ENCODE assay signal across 15 cellular contexts in genomic region chr6:107973594-107973993, GRCh38. TPM values are rescaled to one million over a fixed set of nuclear protein-coding genes. Genes with fewer than 3 reads are reported as not detected.
DNase-seq lines count a peak whose midpoint lies in the region; ATAC-seq, FAIRE-seq and TF ChIP-seq lines count a peak whose summit lies in the region.
"Had no signal": no experiment of that assay in that cellular context is flagged by ENCODE, and none has a peak within 500 bp of the region (broad histone marks: within the 10 kb centered on the region; RNA-seq: fewer than 3 reads in every experiment).

No MANE protein-coding gene starts in this region.

- no peaks in the 10 kb centered on the region for H3K9me3 ChIP-seq in small intestine (ENCODE audit: control insufficient read depth, low read depth)
- H3K9me3 ChIP-seq: BE2C had no signal

- H3K4me1 ChIP-seq in small intestine (ENCODE audit: control insufficient read depth in 2 of 2, insufficient read depth in 1 of 2, low read depth in 1 of 2, low read length in 1 of 2), result no peaks in the 10 kb centered on the region

- H3K27me3 ChIP-seq in small intestine (ENCODE audit: control insufficient read depth in 2 of 2, insufficient read depth in 2 of 2, low read length in 2 of 2), result peaks cover 0 to 2% of the 10 kb centered on the region in 2 donors
- H3K27me3 ChIP-seq: BE2C had no signal

- WGBS in small intestine, 3 donors, result 36 to 56% (median 55%) methylated on average over 4 of the region's 4 CpGs

- DNase-seq in DMS53 (lab: John Stamatoyannopoulos, UW), result peak; percentile 25
- no peak for DNase-seq in DMS53 treated with DMSO at 0.1 percent for 48 hours (lab: John Stamatoyannopoulos, UW; ENCODE audit: unreplicated experiment)
- DNase-seq in WTC11 (ENCODE audit: low spot score), result no peak
- no peak for DNase-seq in left colon
- peak; percentile 36 for DNase-seq in small intestine
- no peak for DNase-seq in activated T-helper 1 cell treated with anti-CD3 and anti-CD28 coated beads, Interleukin-12 subunit alpha, Interleukin-12 subunit beta, Interleukin-2, Interleukin-4 antibody, amounts not matched to agents 30 ng/mL and 10 ng/mL and 1 ng/mL, durations not matched to agents 14 hours and 24 hours and 36 hours (ENCODE audit: low spot score)
- no peak for DNase-seq in cerebellum (ENCODE audit: low spot score)
- DNase-seq in mucosa of gallbladder (ENCODE audit: low spot score), result no peak
- DNase-seq: BE2C, DMS 273 treated with DMSO at 0.1 percent for 48 hours, NCI-H187, NCI-H526 treated with DMSO at 0.1 percent for 48 hours, SHP77 treated with DMSO at 0.1 percent for 48 hours had no signal

- intact Hi-C loops in left colon (cut with DNase I, micrococcal nuclease), result no loop called here
- intact Hi-C loops in activated T-helper 1 cell treated with anti-CD3 and anti-CD28 coated beads, Interleukin-12 subunit alpha, Interleukin-12 subunit beta, Interleukin-2, Interleukin-4 antibody, amounts not matched to agents 30 ng/mL and 10 ng/mL and 1 ng/mL, durations not matched to agents 14 hours and 24 hours and 36 hours (cut with micrococcal nuclease), result no loop called here

- H3K27me3 Mint-ChIP-seq in WTC11 (ENCODE audit: low read depth), result no peaks in the 10 kb centered on the region; the same call in 1 of the 2 replicates
- H3K27me3 Mint-ChIP-seq in activated T-helper 1 cell treated with anti-CD3 and anti-CD28 coated beads, Interleukin-12 subunit alpha, Interleukin-12 subunit beta, Interleukin-2, Interleukin-4 antibody, amounts not matched to agents 30 ng/mL and 10 ng/mL and 1 ng/mL, durations not matched to agents 14 hours and 24 hours and 36 hours (ENCODE audit: insufficient read depth), result peaks cover 8% of the 10 kb centered on the region

- H3K36me3 Mint-ChIP-seq in WTC11, result no peaks in the 10 kb centered on the region
- no peaks in the 10 kb centered on the region for H3K36me3 Mint-ChIP-seq in activated T-helper 1 cell treated with anti-CD3 and anti-CD28 coated beads, Interleukin-12 subunit alpha, Interleukin-12 subunit beta, Interleukin-2, Interleukin-4 antibody, amounts not matched to agents 30 ng/mL and 10 ng/mL and 1 ng/mL, durations not matched to agents 14 hours and 24 hours and 36 hours (ENCODE audit: low read depth)

- ATAC-seq in WTC11, result no peak
- ATAC-seq in left colon, result peak; percentile 53

- no peak overlapping the region for H3K4me3 ChIP-seq in small intestine (ENCODE audit: low read depth in 1 of 2, low read length in 2 of 2)

- FAIRE-seq in small intestine (lab: Jason Lieb, UNC), result no peak
- FAIRE-seq: H1 had no signal

- H3K9me3 Mint-ChIP-seq in WTC11, result no peaks in the 10 kb centered on the region
- H3K9me3 Mint-ChIP-seq in activated T-helper 1 cell treated with anti-CD3 and anti-CD28 coated beads, Interleukin-12 subunit alpha, Interleukin-12 subunit beta, Interleukin-2, Interleukin-4 antibody, amounts not matched to agents 30 ng/mL and 10 ng/mL and 1 ng/mL, durations not matched to agents 14 hours and 24 hours and 36 hours, result no peaks in the 10 kb centered on the region

- H3K36me3 ChIP-seq in small intestine (ENCODE audit: control insufficient read depth in 2 of 2, insufficient read depth in 2 of 2, low read length in 2 of 2), result no peaks in the 10 kb centered on the region
- H3K36me3 ChIP-seq: BE2C had no signal

- CTCF ChIA-PET in WTC11 (lab: Charles Lee), result no interaction called here

- no peak overlapping the region for H3K27ac ChIP-seq in small intestine (ENCODE audit: low read depth in 1 of 2, low read length in 1 of 2)
- H3K27ac ChIP-seq: 22Rv1 had no signal

- POLR2A ChIA-PET in WTC11 (lab: Charles Lee), result no interaction called here

- peaks cover 18% of the 10 kb centered on the region for H3K4me1 Mint-ChIP-seq in WTC11
- H3K4me1 Mint-ChIP-seq in activated T-helper 1 cell treated with anti-CD3 and anti-CD28 coated beads, Interleukin-12 subunit alpha, Interleukin-12 subunit beta, Interleukin-2, Interleukin-4 antibody, amounts not matched to agents 30 ng/mL and 10 ng/mL and 1 ng/mL, durations not matched to agents 14 hours and 24 hours and 36 hours (ENCODE audit: low read depth), result no peaks in the 10 kb centered on the region

- H3K4me3 Mint-ChIP-seq in WTC11, result no peak overlapping the region
- H3K4me3 Mint-ChIP-seq in activated T-helper 1 cell treated with anti-CD3 and anti-CD28 coated beads, Interleukin-12 subunit alpha, Interleukin-12 subunit beta, Interleukin-2, Interleukin-4 antibody, amounts not matched to agents 30 ng/mL and 10 ng/mL and 1 ng/mL, durations not matched to agents 14 hours and 24 hours and 36 hours, result no peak overlapping the region

- no peak for TF ChIP-seq CTCF in WTC11 (IDR thresholded peaks at IDR 0.05)

- no peak overlapping the region for H3K27ac Mint-ChIP-seq in WTC11
- H3K27ac Mint-ChIP-seq in activated T-helper 1 cell treated with anti-CD3 and anti-CD28 coated beads, Interleukin-12 subunit alpha, Interleukin-12 subunit beta, Interleukin-2, Interleukin-4 antibody, amounts not matched to agents 30 ng/mL and 10 ng/mL and 1 ng/mL, durations not matched to agents 14 hours and 24 hours and 36 hours, result no peak overlapping the region

TF ChIP-seq in WTC11, 78 proteins besides CTCF, POLR2A, EP300 and RAD21:
- TF ChIP-seq PRDM15 (CRISPR knock-in tag; IDR thresholded peaks at IDR 0.05) (peak; percentile 32; the same call in 1 of the 2 replicates), FOXJ3 (CRISPR knock-in tag; IDR thresholded peaks at IDR 0.05; ENCODE audit: borderline replicate concordance) (no peak)
TF ChIP-seq in WTC11: peak in this region for 1.

RNA-seq across cellular contexts. Expression of gene SEC63, which starts 15.6 kb away (rescaled TPM):
- total RNA-seq in WTC11 (2021) (68.0 to 97.6 TPM (median 71.2 TPM) in 3 replicates), left colon (10 to 100 TPM; 64.9 to 66.1 TPM), cerebellum (46.6 TPM), mucosa of gallbladder (85.5 TPM)
- 10 to 100 TPM; 10.1 to 29.4 (median 11.1) TPM for polyA plus RNA-seq in small intestine
- 87.1 and 90.7 TPM in 2 replicates for total RNA-seq in activated T-helper 1 cell treated with anti-CD3 and anti-CD28 coated beads, Interleukin-12 subunit alpha, Interleukin-12 subunit beta, Interleukin-2, Interleukin-4 antibody, amounts not matched to agents 30 ng/mL and 10 ng/mL and 1 ng/mL, durations not matched to agents 14 hours and 24 hours and 36 hours

Comparison
In these comparisons a context has a peak if more than half of its experiments do, and no peak if none do; other contexts are left out.
1. DNase-seq: peak in DMS53 (single experiment) and small intestine (single experiment); none in DMS53 treated with DMSO at 0.1 percent for 48 hours (single experiment), WTC11 (single experiment), left colon (0 of 2), activated T-helper 1 cell treated with anti-CD3 and anti-CD28 coated beads, Interleukin-12 subunit alpha, Interleukin-12 subunit beta, Interleukin-2, Interleukin-4 antibody, amounts not matched to agents 30 ng/mL and 10 ng/mL and 1 ng/mL, durations not matched to agents 14 hours and 24 hours and 36 hours (single experiment), cerebellum (single experiment) and mucosa of gallbladder (single experiment).